Comparison of ENCODE assay signal across 29 cellular contexts in the genomic region with DNA sequence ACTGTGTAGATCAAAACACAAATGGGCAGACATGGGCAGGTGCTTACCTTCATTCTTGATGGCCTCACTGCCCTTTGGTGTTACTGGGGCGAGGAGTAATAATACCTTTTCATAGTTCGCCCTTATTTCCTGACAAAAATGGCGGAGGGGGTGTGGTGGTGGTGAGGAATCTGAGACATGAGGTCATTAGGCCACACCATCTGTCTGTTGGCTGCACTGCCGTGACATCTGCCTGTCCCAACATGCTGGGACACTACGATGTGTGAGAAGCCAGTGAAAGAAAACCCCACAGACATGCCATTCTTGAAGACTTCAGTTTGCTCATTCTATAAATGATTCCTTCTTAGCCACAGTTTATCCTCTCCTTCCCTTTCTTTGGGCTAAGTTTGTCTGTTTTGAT. TPM values are rescaled to one million over a fixed set of nuclear protein-coding genes. Genes with fewer than 3 reads are reported as not detected.
DNase-seq lines count a peak whose midpoint lies in the region; ATAC-seq and TF ChIP-seq lines count a peak whose summit lies in the region.
"Had no signal": no experiment of that assay in that cellular context is flagged by ENCODE, and none has a peak within 500 bp of the region (broad histone marks: within the 10 kb centered on the region; RNA-seq: fewer than 3 reads in every experiment).

No MANE protein-coding gene starts in this region.

- H3K4me3 Mint-ChIP-seq in GM23338 (no peak overlapping the region; the same call in 2 of the 3 replicates), endothelial cell (ENCODE audit: unreplicated experiment) (peak overlapping the region; percentile 8), nephron (no peak overlapping the region)
- H3K4me3 Mint-ChIP-seq: activated naive CD4-positive, alpha-beta T cell treated with anti-CD3 and anti-CD28 coated beads for 36 hours; activated T-helper 1 cell treated with anti-CD3 and anti-CD28 coated beads, Interleukin-12 subunit alpha, Interleukin-12 subunit beta, Interleukin-2, Interleukin-4 antibody, amounts not matched to agents 30 ng/mL and 10 ng/mL and 1 ng/mL, durations not matched to agents 14 hours and 24 hours and 36 hours had no signal

- H3F3A ChIP-seq in GM23338 (replicated peaks; ENCODE audit: low read depth), result peaks cover 100% of the 10 kb centered on the region

- H2AFZ ChIP-seq in GM23338, result no peak overlapping the region
- H2AFZ ChIP-seq: hepatocyte had no signal

- H3K4me1 Mint-ChIP-seq in GM23338 (peaks cover 74% of the 10 kb centered on the region), endothelial cell (ENCODE audit: unreplicated experiment) (peaks cover 19% of the 10 kb centered on the region), nephron (peaks cover 47% of the 10 kb centered on the region)

- H3K4me3 ChIP-seq in GM23338, result no peak overlapping the region
- H3K4me3 ChIP-seq: BLaER1, esophagus muscularis mucosa, hepatocyte, K562, thyroid gland had no signal

- H3K36me3 Mint-ChIP-seq in GM23338 (ENCODE audit: low read depth) (peaks cover 93% of the 10 kb centered on the region), endothelial cell (ENCODE audit: low read depth, unreplicated experiment) (peaks cover 24% of the 10 kb centered on the region), nephron (ENCODE audit: low read depth) (peaks cover 51% of the 10 kb centered on the region)

- H3K27ac Mint-ChIP-seq in GM23338, result peak overlapping the region; percentile 32
- no peak overlapping the region for H3K27ac Mint-ChIP-seq in endothelial cell (ENCODE audit: unreplicated experiment)
- H3K27ac Mint-ChIP-seq in nephron, result peak overlapping the region in 2 of 3 experiments; percentile 1 to 17
- H3K27ac Mint-ChIP-seq: activated naive CD4-positive, alpha-beta T cell treated with anti-CD3 and anti-CD28 coated beads for 36 hours; activated T-helper 1 cell treated with anti-CD3 and anti-CD28 coated beads, Interleukin-12 subunit alpha, Interleukin-12 subunit beta, Interleukin-2, Interleukin-4 antibody, amounts not matched to agents 30 ng/mL and 10 ng/mL and 1 ng/mL, durations not matched to agents 14 hours and 24 hours and 36 hours had no signal

- DNase-seq in GM23338 (ENCODE audit: low spot score), result no peak
- DNase-seq in NCI-H524 (lab: John Stamatoyannopoulos, UW), result peak; percentile 20 to 81
- no peak for DNase-seq in endothelial cell (ENCODE audit: low spot score)
- DNase-seq in GM20000 (ENCODE audit: low spot score), result no peak
- no peak for DNase-seq in inferior parietal cortex (ENCODE audit: extremely low spot score)
- no peak for DNase-seq in SKM-1 treated with dmso at 0.1 percent for 144 hours (lab: John Stamatoyannopoulos, UW; ENCODE audit: unreplicated experiment)
- DNase-seq: ACHN; activated CD4-positive, alpha-beta T cell treated with anti-CD3 and anti-CD28 coated beads, Interleukin-2, amount 50 U/mL, for 48 hours; activated naive CD4-positive, alpha-beta T cell treated with anti-CD3 and anti-CD28 coated beads for 36 hours; brain microvascular endothelial cell; GDM1; left colon; NCI-H1105 treated with DMSO at 0.1 percent for 48 hours; NCI-H2081 treated with DMSO at 0.1 percent for 48 hours; NCI-H510A treated with DMSO at 0.1 percent for 48 hours; SIG-M5; stimulated activated naive CD4-positive, alpha-beta T cell; T1000; thyroid gland had no signal

- peak overlapping the region; percentile 92 for H3K27ac ChIP-seq in GM23338 (ENCODE audit: low read depth)
- H3K27ac ChIP-seq: BLaER1, brain microvascular endothelial cell, esophagus muscularis mucosa, hepatocyte, thyroid gland had no signal

- peaks cover 84% of the 10 kb centered on the region for H4K20me1 ChIP-seq in GM23338 (replicated peaks; ENCODE audit: insufficient read depth)
- H4K20me1 ChIP-seq: BLaER1 had no signal

- H3K4me2 ChIP-seq in GM23338, result peak overlapping the region; percentile 58
- H3K4me2 ChIP-seq: BLaER1, hepatocyte had no signal

- H3K36me3 ChIP-seq in GM23338 (ENCODE audit: insufficient read depth), result peaks cover 88% of the 10 kb centered on the region
- H3K36me3 ChIP-seq: thyroid gland had no signal

- no peaks in the 10 kb centered on the region for H3K9me2 ChIP-seq in GM23338 (ENCODE audit: insufficient read depth)

- ATAC-seq in GM23338, result no peak
- ATAC-seq: K562, left colon, Panc1, sciatic nerve had no signal

- peaks cover 39% of the 10 kb centered on the region for H3K79me2 ChIP-seq in GM23338 (replicated peaks; ENCODE audit: insufficient read depth)
- H3K79me2 ChIP-seq: hepatocyte had no signal

- TF ChIP-seq CTCF in GM23338 (conservative IDR thresholded peaks at IDR 0.05; ENCODE audit: low read depth in 2 of 2), result no peak
- TF ChIP-seq CTCF in endothelial cell (IDR thresholded peaks at IDR 0.05; ENCODE audit: unreplicated experiment), result no peak
- no peak for TF ChIP-seq CTCF in nephron (IDR thresholded peaks at IDR 0.05; ENCODE audit: unreplicated experiment in 3 of 3)
- TF ChIP-seq CTCF in GM20000 (IDR thresholded peaks at IDR 0.05; ENCODE audit: extremely low read depth, missing control alignments), result no peak

- H3K4me1 ChIP-seq in GM23338 (ENCODE audit: insufficient read depth), result peaks cover 76% of the 10 kb centered on the region
- H3K4me1 ChIP-seq: esophagus muscularis mucosa, thyroid gland had no signal

- no peaks in the 10 kb centered on the region for H3K27me3 ChIP-seq in GM23338 (ENCODE audit: insufficient read depth)
- H3K27me3 ChIP-seq: BLaER1, brain microvascular endothelial cell, esophagus muscularis mucosa, hepatocyte, thyroid gland had no signal

- H3K27me3 Mint-ChIP-seq in GM23338 (ENCODE audit: insufficient read depth, low read depth, poor library complexity), result peaks cover 77% of the 10 kb centered on the region
- H3K27me3 Mint-ChIP-seq in endothelial cell (ENCODE audit: unreplicated experiment), result peaks cover 7% of the 10 kb centered on the region
- peaks cover 4% of the 10 kb centered on the region for H3K27me3 Mint-ChIP-seq in nephron (ENCODE audit: low read depth)

- H3K9me3 Mint-ChIP-seq in GM23338, result peaks cover 5% of the 10 kb centered on the region; the same call in 2 of the 3 replicates
- no peaks in the 10 kb centered on the region for H3K9me3 Mint-ChIP-seq in endothelial cell (ENCODE audit: unreplicated experiment)
- H3K9me3 Mint-ChIP-seq in nephron, result no peaks in the 10 kb centered on the region
- H3K9me3 Mint-ChIP-seq: activated naive CD4-positive, alpha-beta T cell treated with anti-CD3 and anti-CD28 coated beads for 36 hours; activated T-helper 1 cell treated with anti-CD3 and anti-CD28 coated beads, Interleukin-12 subunit alpha, Interleukin-12 subunit beta, Interleukin-2, Interleukin-4 antibody, amounts not matched to agents 30 ng/mL and 10 ng/mL and 1 ng/mL, durations not matched to agents 14 hours and 24 hours and 36 hours had no signal

TF ChIP-seq in GM23338, 12 proteins besides CTCF, POLR2A, EP300 and RAD21 (continues in another document):
- TF ChIP-seq NANOG (IDR thresholded peaks at IDR 0.05; ENCODE audit: borderline replicate concordance) (no peak), CREB1 (CRISPR knock-in tag; IDR thresholded peaks at IDR 0.05; ENCODE audit: low read depth) (no peak), POLR2AphosphoS5 (IDR thresholded peaks at IDR 0.05; ENCODE audit: low read depth) (no peak; the same call in none of the 2 replicates), ZNF331 (CRISPR knock-in tag; IDR thresholded peaks at IDR 0.05; ENCODE audit: low read depth) (no peak), EZH2phosphoT487 (IDR thresholded peaks at IDR 0.05; ENCODE audit: unreplicated experiment) (no peak), STAT1 (IDR thresholded peaks at IDR 0.05; ENCODE audit: unreplicated experiment) (no peak)
- TF ChIP-seq, protein P1, sequence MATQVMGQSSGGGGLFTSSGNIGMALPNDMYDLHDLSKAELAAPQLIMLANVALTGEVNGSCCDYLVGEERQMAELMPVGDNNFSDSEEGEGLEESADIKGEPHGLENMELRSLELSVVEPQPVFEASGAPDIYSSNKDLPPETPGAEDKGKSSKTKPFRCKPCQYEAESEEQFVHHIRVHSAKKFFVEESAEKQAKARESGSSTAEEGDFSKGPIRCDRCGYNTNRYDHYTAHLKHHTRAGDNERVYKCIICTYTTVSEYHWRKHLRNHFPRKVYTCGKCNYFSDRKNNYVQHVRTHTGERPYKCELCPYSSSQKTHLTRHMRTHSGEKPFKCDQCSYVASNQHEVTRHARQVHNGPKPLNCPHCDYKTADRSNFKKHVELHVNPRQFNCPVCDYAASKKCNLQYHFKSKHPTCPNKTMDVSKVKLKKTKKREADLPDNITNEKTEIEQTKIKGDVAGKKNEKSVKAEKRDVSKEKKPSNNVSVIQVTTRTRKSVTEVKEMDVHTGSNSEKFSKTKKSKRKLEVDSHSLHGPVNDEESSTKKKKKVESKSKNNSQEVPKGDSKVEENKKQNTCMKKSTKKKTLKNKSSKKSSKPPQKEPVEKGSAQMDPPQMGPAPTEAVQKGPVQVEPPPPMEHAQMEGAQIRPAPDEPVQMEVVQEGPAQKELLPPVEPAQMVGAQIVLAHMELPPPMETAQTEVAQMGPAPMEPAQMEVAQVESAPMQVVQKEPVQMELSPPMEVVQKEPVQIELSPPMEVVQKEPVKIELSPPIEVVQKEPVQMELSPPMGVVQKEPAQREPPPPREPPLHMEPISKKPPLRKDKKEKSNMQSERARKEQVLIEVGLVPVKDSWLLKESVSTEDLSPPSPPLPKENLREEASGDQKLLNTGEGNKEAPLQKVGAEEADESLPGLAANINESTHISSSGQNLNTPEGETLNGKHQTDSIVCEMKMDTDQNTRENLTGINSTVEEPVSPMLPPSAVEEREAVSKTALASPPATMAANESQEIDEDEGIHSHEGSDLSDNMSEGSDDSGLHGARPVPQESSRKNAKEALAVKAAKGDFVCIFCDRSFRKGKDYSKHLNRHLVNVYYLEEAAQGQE (IDR thresholded peaks at IDR 0.05; ENCODE audit: unreplicated experiment), result no peak

RNA-seq across cellular contexts. Expression of a gene that starts 13.4 kb away (rescaled TPM):
- total RNA-seq in GM23338 (2014; rRNA removed; shearing (Covaris generic)), result 152 and 177 TPM in 2 replicates
- 61.2 and 69.3 TPM in 2 replicates for polyA plus RNA-seq in GM23338 (2016; fragmentation: Nextera tagmentation; extraction: Ambion mirVana)
- 131 TPM for total RNA-seq in endothelial cell (ENCODE audit: unreplicated experiment)

RNA-seq across cellular contexts. Expression of a gene that starts 44.2 kb away (rescaled TPM):
- total RNA-seq in GM23338 (2014; rRNA removed; shearing (Covaris generic)), result 2,222 and 2,281 TPM in 2 replicates
- polyA plus RNA-seq in GM23338 (2016; fragmentation: Nextera tagmentation; extraction: Ambion mirVana), result 711 and 726 TPM in 2 replicates
- 77.9 TPM for total RNA-seq in endothelial cell (ENCODE audit: unreplicated experiment)

RNA-seq across cellular contexts. Expression of a gene that starts 52.4 kb away (rescaled TPM):
- 0.35 TPM in 1 of 2 replicates, not detected in the other for total RNA-seq in GM23338 (2014; rRNA removed; shearing (Covaris generic))
- not detected in 2 replicates for polyA plus RNA-seq in GM23338 (2016; fragmentation: Nextera tagmentation; extraction: Ambion mirVana)
- total RNA-seq in endothelial cell (ENCODE audit: unreplicated experiment), result 1.1 TPM
- total RNA-seq: frontal cortex, M059J had no signal
- polyA plus RNA-seq: hepatocyte had no signal

Comparison
In these comparisons a context has a peak if more than half of its experiments do, and no peak if none do; other contexts are left out.
1. DNase-seq: peak in NCI-H524 (2 of 2); none in GM23338 (single experiment), endothelial cell (single experiment), GM20000 (single experiment), inferior parietal cortex (single experiment) and SKM-1 treated with dmso at 0.1 percent for 144 hours (single experiment).
2. RNA of a gene that starts 44.2 kb away (total RNA-seq): 2,222 to 2,281 TPM in GM23338; 77.9 TPM in endothelial cell (single experiment); every median in the first group is over 10 times any median in the second.